ENCODE assay signal across 1 cellular context in the genomic region with DNA sequence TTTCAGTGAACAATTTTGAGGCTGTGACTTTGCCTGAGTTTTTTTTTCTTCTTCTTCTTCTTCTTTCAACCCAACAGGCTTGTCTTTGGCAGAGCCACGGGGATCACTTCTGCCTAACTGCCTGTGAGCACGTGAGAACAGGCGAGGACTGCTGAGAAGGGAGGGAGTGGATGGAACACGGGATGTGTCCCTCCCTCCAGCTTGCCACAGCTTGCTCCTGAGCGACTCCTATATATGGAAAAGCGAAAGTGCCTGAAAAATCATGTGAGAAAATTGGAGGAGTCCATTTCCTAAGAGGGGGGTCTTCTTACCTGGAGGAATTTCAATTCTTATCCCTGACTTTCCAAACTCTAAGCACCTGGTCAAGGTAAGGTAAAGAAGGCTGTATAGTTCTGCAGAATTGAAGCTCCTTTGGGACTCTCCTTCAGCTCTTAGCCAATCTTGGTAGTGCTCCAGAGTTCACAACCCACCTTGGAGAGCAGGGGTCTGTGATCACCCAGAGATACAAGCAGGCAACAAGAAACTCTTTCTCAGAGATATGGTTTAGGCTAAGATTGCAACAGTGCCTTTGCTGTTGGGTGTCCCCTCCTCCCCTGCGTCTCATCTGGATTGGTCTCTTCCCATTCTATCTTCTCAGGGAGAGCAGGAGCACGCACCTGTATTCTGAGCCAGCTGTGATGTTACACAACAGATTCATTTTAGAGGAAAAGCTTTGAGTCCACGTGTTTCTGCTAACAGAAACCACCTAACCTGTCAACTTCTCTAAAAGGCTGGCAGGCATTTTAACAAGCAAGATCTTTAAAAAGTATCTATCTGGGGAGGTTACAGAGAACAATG.
TF ChIP-seq lines count a peak whose summit lies in the region.

A gene (minus strand): TSS at position 208 of the 837 bp plus-strand sequence. CDS start 235 bp downstream, outside the sequence.

TF ChIP-seq in GM23338, 12 proteins besides CTCF, POLR2A, EP300 and RAD21:
- TF ChIP-seq, protein P1, sequence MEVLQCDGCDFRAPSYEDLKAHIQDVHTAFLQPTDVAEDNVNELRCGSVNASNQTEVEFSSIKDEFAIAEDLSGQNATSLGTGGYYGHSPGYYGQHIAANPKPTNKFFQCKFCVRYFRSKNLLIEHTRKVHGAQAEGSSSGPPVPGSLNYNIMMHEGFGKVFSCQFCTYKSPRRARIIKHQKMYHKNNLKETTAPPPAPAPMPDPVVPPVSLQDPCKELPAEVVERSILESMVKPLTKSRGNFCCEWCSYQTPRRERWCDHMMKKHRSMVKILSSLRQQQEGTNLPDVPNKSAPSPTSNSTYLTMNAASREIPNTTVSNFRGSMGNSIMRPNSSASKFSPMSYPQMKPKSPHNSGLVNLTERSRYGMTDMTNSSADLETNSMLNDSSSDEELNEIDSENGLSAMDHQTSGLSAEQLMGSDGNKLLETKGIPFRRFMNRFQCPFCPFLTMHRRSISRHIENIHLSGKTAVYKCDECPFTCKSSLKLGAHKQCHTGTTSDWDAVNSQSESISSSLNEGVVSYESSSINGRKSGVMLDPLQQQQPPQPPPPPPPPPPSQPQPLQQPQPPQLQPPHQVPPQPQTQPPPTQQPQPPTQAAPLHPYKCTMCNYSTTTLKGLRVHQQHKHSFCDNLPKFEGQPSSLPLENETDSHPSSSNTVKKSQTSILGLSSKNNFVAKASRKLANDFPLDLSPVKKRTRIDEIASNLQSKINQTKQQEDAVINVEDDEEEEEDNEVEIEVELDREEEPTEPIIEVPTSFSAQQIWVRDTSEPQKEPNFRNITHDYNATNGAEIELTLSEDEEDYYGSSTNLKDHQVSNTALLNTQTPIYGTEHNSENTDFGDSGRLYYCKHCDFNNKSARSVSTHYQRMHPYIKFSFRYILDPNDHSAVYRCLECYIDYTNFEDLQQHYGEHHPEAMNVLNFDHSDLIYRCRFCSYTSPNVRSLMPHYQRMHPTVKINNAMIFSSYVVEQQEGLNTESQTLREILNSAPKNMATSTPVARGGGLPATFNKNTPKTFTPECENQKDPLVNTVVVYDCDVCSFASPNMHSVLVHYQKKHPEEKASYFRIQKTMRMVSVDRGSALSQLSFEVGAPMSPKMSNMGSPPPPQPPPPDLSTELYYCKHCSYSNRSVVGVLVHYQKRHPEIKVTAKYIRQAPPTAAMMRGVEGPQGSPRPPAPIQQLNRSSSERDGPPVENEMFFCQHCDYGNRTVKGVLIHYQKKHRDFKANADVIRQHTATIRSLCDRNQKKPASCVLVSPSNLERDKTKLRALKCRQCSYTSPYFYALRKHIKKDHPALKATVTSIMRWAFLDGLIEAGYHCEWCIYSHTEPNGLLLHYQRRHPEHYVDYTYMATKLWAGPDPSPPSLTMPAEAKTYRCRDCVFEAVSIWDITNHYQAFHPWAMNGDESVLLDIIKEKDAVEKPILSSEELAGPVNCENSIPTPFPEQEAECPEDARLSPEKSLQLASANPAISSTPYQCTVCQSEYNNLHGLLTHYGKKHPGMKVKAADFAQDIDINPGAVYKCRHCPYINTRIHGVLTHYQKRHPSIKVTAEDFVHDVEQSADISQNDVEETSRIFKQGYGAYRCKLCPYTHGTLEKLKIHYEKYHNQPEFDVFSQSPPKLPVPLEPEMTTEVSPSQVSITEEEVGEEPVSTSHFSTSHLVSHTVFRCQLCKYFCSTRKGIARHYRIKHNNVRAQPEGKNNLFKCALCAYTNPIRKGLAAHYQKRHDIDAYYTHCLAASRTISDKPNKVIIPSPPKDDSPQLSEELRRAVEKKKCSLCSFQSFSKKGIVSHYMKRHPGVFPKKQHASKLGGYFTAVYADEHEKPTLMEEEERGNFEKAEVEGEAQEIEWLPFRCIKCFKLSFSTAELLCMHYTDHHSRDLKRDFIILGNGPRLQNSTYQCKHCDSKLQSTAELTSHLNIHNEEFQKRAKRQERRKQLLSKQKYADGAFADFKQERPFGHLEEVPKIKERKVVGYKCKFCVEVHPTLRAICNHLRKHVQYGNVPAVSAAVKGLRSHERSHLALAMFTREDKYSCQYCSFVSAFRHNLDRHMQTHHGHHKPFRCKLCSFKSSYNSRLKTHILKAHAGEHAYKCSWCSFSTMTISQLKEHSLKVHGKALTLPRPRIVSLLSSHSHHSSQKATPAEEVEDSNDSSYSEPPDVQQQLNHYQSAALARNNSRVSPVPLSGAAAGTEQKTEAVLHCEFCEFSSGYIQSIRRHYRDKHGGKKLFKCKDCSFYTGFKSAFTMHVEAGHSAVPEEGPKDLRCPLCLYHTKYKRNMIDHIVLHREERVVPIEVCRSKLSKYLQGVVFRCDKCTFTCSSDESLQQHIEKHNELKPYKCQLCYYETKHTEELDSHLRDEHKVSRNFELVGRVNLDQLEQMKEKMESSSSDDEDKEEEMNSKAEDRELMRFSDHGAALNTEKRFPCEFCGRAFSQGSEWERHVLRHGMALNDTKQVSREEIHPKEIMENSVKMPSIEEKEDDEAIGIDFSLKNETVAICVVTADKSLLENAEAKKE (CRISPR knock-in tag; IDR thresholded peaks at IDR 0.05): peak; percentile 40; the same call in 1 of the 2 replicates
- TF ChIP-seq POLR2AphosphoS5 (IDR thresholded peaks at IDR 0.05; ENCODE audit: low read depth) (no peak), STAT1 (IDR thresholded peaks at IDR 0.05; ENCODE audit: unreplicated experiment) (no peak), ZNF114 (CRISPR knock-in tag; IDR thresholded peaks at IDR 0.05) (no peak; the same call in 1 of the 2 replicates), CREB1 (CRISPR knock-in tag; IDR thresholded peaks at IDR 0.05; ENCODE audit: low read depth) (no peak)
TF ChIP-seq in GM23338: peak in this region for 1.
